10 cellular contexts compared by ENCODE assay signal in genomic region chr5:150295172-150295611, GRCh38. TPM values are rescaled to one million over a fixed set of nuclear protein-coding genes. Genes with fewer than 3 reads are reported as not detected.
DNase-seq lines count a peak whose midpoint lies in the region; ATAC-seq and TF ChIP-seq lines count a peak whose summit lies in the region.
"Had no signal": no experiment of that assay in that cellular context is flagged by ENCODE, and none has a peak within 500 bp of the region (broad histone marks: within the 10 kb centered on the region; RNA-seq: fewer than 3 reads in every experiment).

No MANE protein-coding gene starts in this region.

- H3K4me3 ChIP-seq in AG09309 (ENCODE audit: control insufficient read depth, low read depth, low read length) (no peak overlapping the region), mucosa of descending colon (no peak overlapping the region)

- ATAC-seq in mucosa of descending colon, result peak; percentile 72

- H3K4me1 ChIP-seq in mucosa of descending colon (ENCODE audit: low read depth), result no peaks in the 10 kb centered on the region

- H3K9me3 ChIP-seq in mucosa of descending colon, result no peaks in the 10 kb centered on the region

- peak; percentile 29 for DNase-seq in AG09309 (ENCODE audit: low read depth)
- peak; percentile 42 for DNase-seq in LoVo (ENCODE audit: low spot score)
- DNase-seq in caudate nucleus (lab: John Stamatoyannopoulos, UW), result peak in 5 of 61 donors; percentile 20 to 76 (median 61)
- peak in 2 of 3 donors; percentile 57 to 59 for DNase-seq in mucosa of descending colon
- DNase-seq in NCI-H82 treated with DMSO at 0.1 percent for 48 hours (lab: John Stamatoyannopoulos, UW; ENCODE audit: unreplicated experiment), result no peak
- DNase-seq in effector CD4-positive, alpha-beta T cell, result no peak
- DNase-seq in stimulated activated CD4-positive, alpha-beta T cell treated with anti-CD3 and anti-CD28 coated beads, Interleukin-12 subunit alpha, Interleukin-12 subunit beta, amount 100 ng/mL, for 4 hours, result no peak
- DNase-seq in GM19240 (ENCODE audit: insufficient read length, low spot score), result no peak
- DNase-seq: activated T-cell treated with anti-CD3 and anti-CD28 coated beads, Interleukin-2, amount 50 U/mL, for 1 hour; GDM1 had no signal

- no peaks in the 10 kb centered on the region for H3K36me3 ChIP-seq in mucosa of descending colon (ENCODE audit: low read depth)

- TF ChIP-seq CTCF in AG09309 (IDR thresholded peaks at IDR 0.05; ENCODE audit: control insufficient read depth, insufficient read depth, low read depth, low read length, missing control alignments), result no peak
- TF ChIP-seq CTCF in mucosa of descending colon (IDR thresholded peaks at IDR 0.05), result no peak

- intact Hi-C loops in mucosa of descending colon (cut with DNase I, micrococcal nuclease), result no loop called here

- peak overlapping the region; percentile 71 for H3K27ac ChIP-seq in caudate nucleus (ENCODE audit: low read depth, low read length)

RNA-seq across cellular contexts. Expression of gene CAMK2A, which starts 5.6 kb away (rescaled TPM):
- total RNA-seq in mucosa of descending colon, result 1 to 10 TPM in 1 of 3 donors, under 1 TPM in 2; 0.46 to 3.0 (median 0.93) TPM

RNA-seq across cellular contexts. Expression of gene ARSI, which starts 7.5 kb away (rescaled TPM):
- total RNA-seq in mucosa of descending colon, result 1 to 10 TPM in 1 of 3 donors, under 1 TPM in 2; 0.41 to 1.6 (median 0.63) TPM

Comparison
In these comparisons a context has a peak if more than half of its experiments do, and no peak if none do; other contexts are left out.
1. DNase-seq: peak in AG09309 (single experiment), LoVo (single experiment) and mucosa of descending colon (2 of 3); none in NCI-H82 treated with DMSO at 0.1 percent for 48 hours (single experiment), effector CD4-positive, alpha-beta T cell (single experiment), stimulated activated CD4-positive, alpha-beta T cell treated with anti-CD3 and anti-CD28 coated beads, Interleukin-12 subunit alpha, Interleukin-12 subunit beta, amount 100 ng/mL, for 4 hours (single experiment) and GM19240 (single experiment).